ENCODE assay signal across 1 cellular context in genomic region chr12:21645041-21645500, GRCh38.
A peak's percentile ranks its signal among the peaks of the same experiment; 100 is the strongest.
TF ChIP-seq lines count a peak whose summit lies in the region.

No MANE protein-coding gene starts in this region.

TF ChIP-seq in K562, 482 proteins besides CTCF, POLR2A, EP300 and RAD21:
- 0 out of 2 replicates have a peak, but pooled peaks have one; percentile 35 for TF ChIP-seq MAX (CRISPR knock-in tag; IDR thresholded peaks at IDR 0.05)
TF ChIP-seq in K562: peak in this region for 1; not testable (repeated sequence) for 481.
